In genomic region chr1:22363403-22364325, GRCh38 we compare ENCODE assay signal across 18 cellular contexts.
DNase-seq lines count a peak whose midpoint lies in the region; ATAC-seq and TF ChIP-seq lines count a peak whose summit lies in the region.
"Had no signal": no experiment of that assay in that cellular context is flagged by ENCODE, and none has a peak within 500 bp of the region (broad histone marks: within the 10 kb centered on the region; RNA-seq: fewer than 3 reads in every experiment).

No MANE protein-coding gene starts in this region.

- no peaks in the 10 kb centered on the region for H3K9me3 ChIP-seq in mesodermal cell (ENCODE audit: control insufficient read depth, low read length)
- no peaks in the 10 kb centered on the region for H3K9me3 ChIP-seq in thyroid gland

- H3K4me1 ChIP-seq in mesodermal cell (ENCODE audit: control insufficient read depth, insufficient read depth, low read length, poor library complexity, severe bottlenecking) (peaks cover 6% of the 10 kb centered on the region), thyroid gland (peaks cover 57 to 72% of the 10 kb centered on the region in 2 donors)

- no peak for TF ChIP-seq CTCF in thyroid gland (IDR thresholded peaks at IDR 0.05)

- H3K36me3 ChIP-seq in mesodermal cell (ENCODE audit: control insufficient read depth, insufficient read depth, low read length) (no peaks in the 10 kb centered on the region), thyroid gland (no peaks in the 10 kb centered on the region)
- H3K36me3 ChIP-seq: SJSA1 had no signal

- TF ChIP-seq POLR2A in thyroid gland (IDR thresholded peaks at IDR 0.05): no peak

- H3K27me3 ChIP-seq in thyroid gland: no peaks in the 10 kb centered on the region

- H3K27ac ChIP-seq in mesodermal cell (ENCODE audit: low read depth, low read length, severe bottlenecking) (peak overlapping the region; percentile 24), thyroid gland (peak overlapping the region in 2 of 3 donors; percentile 65 to 87)
- H3K27ac ChIP-seq: KMS-11, SJSA1 had no signal

- H3K4me3 ChIP-seq in mesodermal cell (ENCODE audit: extremely low read depth, insufficient read depth, low read length, poor library complexity, severe bottlenecking) (no peak overlapping the region), thyroid gland (replicated peaks in 1 of 3) (no peak overlapping the region)
- H3K4me3 ChIP-seq: SJSA1 had no signal

- 78 to 88% methylated on average over 8 of the region's 13 CpGs for WGBS in mesodermal cell (ENCODE audit: insufficient coverage in 2 of 2), 2 experiments
- WGBS in thyroid gland, 2 donors: 70 to 71% methylated on average over 13 of the region's 13 CpGs

- DNase-seq in ELF-1 (ENCODE audit: low read depth, low spot score) (peak; percentile 77), thyroid gland (no peak), NCI-H1092 (lab: John Stamatoyannopoulos, UW) (no peak), SHP77 (lab: John Stamatoyannopoulos, UW) (no peak)
- DNase-seq in activated CD8-positive, alpha-beta memory T cell treated with anti-CD3 and anti-CD28 coated beads for 24 hours: no peak
- DNase-seq: CD4-positive, CD25-positive, alpha-beta regulatory T cell; EL; H7; HFFc6; NCI-H1694; NCI-H2081; NCI-H2171 treated with DMSO at 0.1 percent for 48 hours; NCI-H526; OCI-M1 had no signal

- intact Hi-C loops in thyroid gland (cut with DNase I): no loop called here

- peak; percentile 47; the same call in 1 of the 3 replicates for ATAC-seq in SK-N-SH treated with all-trans-retinoic acid at 6 μM for 48 hours

TF ChIP-seq in SK-N-SH treated with all-trans-retinoic acid at 6 μM for 48 hours, 23 proteins besides CTCF, POLR2A, EP300 and RAD21:
- TF ChIP-seq ZFP30 (CRISPR knock-in tag; IDR thresholded peaks at IDR 0.05): no peak
- TF ChIP-seq POU6F1 (CRISPR knock-in tag; IDR thresholded peaks at IDR 0.05; ENCODE audit: borderline replicate concordance, low read depth): no peak
- TF ChIP-seq, protein P1, sequence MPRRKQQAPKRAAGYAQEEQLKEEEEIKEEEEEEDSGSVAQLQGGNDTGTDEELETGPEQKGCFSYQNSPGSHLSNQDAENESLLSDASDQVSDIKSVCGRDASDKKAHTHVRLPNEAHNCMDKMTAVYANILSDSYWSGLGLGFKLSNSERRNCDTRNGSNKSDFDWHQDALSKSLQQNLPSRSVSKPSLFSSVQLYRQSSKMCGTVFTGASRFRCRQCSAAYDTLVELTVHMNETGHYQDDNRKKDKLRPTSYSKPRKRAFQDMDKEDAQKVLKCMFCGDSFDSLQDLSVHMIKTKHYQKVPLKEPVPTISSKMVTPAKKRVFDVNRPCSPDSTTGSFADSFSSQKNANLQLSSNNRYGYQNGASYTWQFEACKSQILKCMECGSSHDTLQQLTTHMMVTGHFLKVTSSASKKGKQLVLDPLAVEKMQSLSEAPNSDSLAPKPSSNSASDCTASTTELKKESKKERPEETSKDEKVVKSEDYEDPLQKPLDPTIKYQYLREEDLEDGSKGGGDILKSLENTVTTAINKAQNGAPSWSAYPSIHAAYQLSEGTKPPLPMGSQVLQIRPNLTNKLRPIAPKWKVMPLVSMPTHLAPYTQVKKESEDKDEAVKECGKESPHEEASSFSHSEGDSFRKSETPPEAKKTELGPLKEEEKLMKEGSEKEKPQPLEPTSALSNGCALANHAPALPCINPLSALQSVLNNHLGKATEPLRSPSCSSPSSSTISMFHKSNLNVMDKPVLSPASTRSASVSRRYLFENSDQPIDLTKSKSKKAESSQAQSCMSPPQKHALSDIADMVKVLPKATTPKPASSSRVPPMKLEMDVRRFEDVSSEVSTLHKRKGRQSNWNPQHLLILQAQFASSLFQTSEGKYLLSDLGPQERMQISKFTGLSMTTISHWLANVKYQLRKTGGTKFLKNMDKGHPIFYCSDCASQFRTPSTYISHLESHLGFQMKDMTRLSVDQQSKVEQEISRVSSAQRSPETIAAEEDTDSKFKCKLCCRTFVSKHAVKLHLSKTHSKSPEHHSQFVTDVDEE (CRISPR knock-in tag; IDR thresholded peaks at IDR 0.05): 0 out of 2 replicates have a peak, but pooled peaks have one; percentile 21
- TF ChIP-seq TCF4 (CRISPR knock-in tag; IDR thresholded peaks at IDR 0.05; ENCODE audit: borderline replicate concordance): peak; percentile 46; the same call in 1 of the 2 replicates
- TF ChIP-seq ISL1 (CRISPR knock-in tag; IDR thresholded peaks at IDR 0.05): no peak
- no peak for TF ChIP-seq ZNF70 (CRISPR knock-in tag; IDR thresholded peaks at IDR 0.05)
